ENCODE assay signal across 10 cellular contexts in the genomic region with DNA sequence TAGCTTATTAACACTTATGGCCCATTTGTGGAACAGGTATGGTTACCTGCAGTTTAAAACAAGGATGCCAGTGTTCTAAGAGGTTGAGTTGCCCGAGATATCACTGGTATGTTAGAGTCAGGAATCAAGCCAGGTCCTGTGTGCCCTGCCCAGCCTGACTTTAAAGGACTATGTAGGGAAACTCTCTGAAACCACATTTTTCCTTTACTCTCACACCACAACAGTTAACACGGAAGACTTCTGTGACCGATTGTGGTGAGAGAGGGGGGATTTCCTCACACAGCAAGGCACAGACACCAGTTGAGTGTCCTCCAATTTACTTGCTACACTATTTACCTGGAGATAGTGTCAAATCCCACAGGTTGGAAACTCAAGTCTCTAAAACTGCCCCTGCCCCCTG. TPM values are rescaled to one million over a fixed set of nuclear protein-coding genes. Genes with fewer than 3 reads are reported as not detected.
DNase-seq lines count a peak whose midpoint lies in the region; ATAC-seq and TF ChIP-seq lines count a peak whose summit lies in the region.
"Had no signal": no experiment of that assay in that cellular context is flagged by ENCODE, and none has a peak within 500 bp of the region (broad histone marks: within the 10 kb centered on the region; RNA-seq: fewer than 3 reads in every experiment).

No MANE protein-coding gene starts in this region.

- H3K4me3 Mint-ChIP-seq in activated naive CD8-positive, alpha-beta T cell = peak overlapping the region; percentile 27
- H3K4me3 Mint-ChIP-seq in progenitor cell of endocrine pancreas (ENCODE audit: low read depth) = no peak overlapping the region

- H3K36me3 Mint-ChIP-seq in activated naive CD8-positive, alpha-beta T cell = peaks cover 10% of the 10 kb centered on the region
- peaks cover 33% of the 10 kb centered on the region for H3K36me3 Mint-ChIP-seq in progenitor cell of endocrine pancreas (ENCODE audit: insufficient read depth)

- TF ChIP-seq CTCF in progenitor cell of endocrine pancreas (IDR thresholded peaks at IDR 0.05; ENCODE audit: unreplicated experiment) = no peak

- peak; percentile 24 for ATAC-seq in GM19043 (IDR thresholded peaks at IDR 0.05; ENCODE audit: low read depth, unreplicated experiment)
- ATAC-seq in HG02973 (IDR thresholded peaks at IDR 0.05; ENCODE audit: unreplicated experiment) = peak; percentile 26
- ATAC-seq in GM21515 (IDR thresholded peaks at IDR 0.05; ENCODE audit: unreplicated experiment) = no peak
- no peak for ATAC-seq in GM18873 (IDR thresholded peaks at IDR 0.05; ENCODE audit: low FRiP score, unreplicated experiment)
- ATAC-seq: Right ventricle myocardium inferior had no signal

- no peak for DNase-seq in progenitor cell of endocrine pancreas (ENCODE audit: low spot score, unreplicated experiment)
- DNase-seq in NCI-H128 (lab: John Stamatoyannopoulos, UW; ENCODE audit: unreplicated experiment) = no peak
- DNase-seq in NCI-H526 treated with DMSO at 0.1 percent for 48 hours (lab: John Stamatoyannopoulos, UW) = no peak
- DNase-seq: NCI-H1930 had no signal

- H3K27ac Mint-ChIP-seq in activated naive CD8-positive, alpha-beta T cell = no peak overlapping the region
- peak overlapping the region; percentile 23 for H3K27ac Mint-ChIP-seq in progenitor cell of endocrine pancreas

- H3K27me3 Mint-ChIP-seq in activated naive CD8-positive, alpha-beta T cell = peaks cover 2% of the 10 kb centered on the region
- H3K27me3 Mint-ChIP-seq in progenitor cell of endocrine pancreas = no peaks in the 10 kb centered on the region

- peaks cover 56% of the 10 kb centered on the region for H3K4me1 Mint-ChIP-seq in activated naive CD8-positive, alpha-beta T cell (ENCODE audit: low read depth)
- H3K4me1 Mint-ChIP-seq in progenitor cell of endocrine pancreas (ENCODE audit: low read depth) = peaks cover 13% of the 10 kb centered on the region

- H3K9me3 Mint-ChIP-seq in activated naive CD8-positive, alpha-beta T cell (ENCODE audit: low read depth) = no peaks in the 10 kb centered on the region
- H3K9me3 Mint-ChIP-seq in progenitor cell of endocrine pancreas (ENCODE audit: low read depth) = peaks cover 32% of the 10 kb centered on the region

RNA-seq across cellular contexts. Expression of gene UCK2, which starts 47.8 kb away (rescaled TPM):
- 29.7 and 30.6 TPM in 2 replicates for total RNA-seq in progenitor cell of endocrine pancreas

Comparison
In these comparisons a context has a peak if more than half of its experiments do, and no peak if none do; other contexts are left out.
1. ATAC-seq: peak in GM19043 (single experiment) and HG02973 (single experiment); none in GM21515 (single experiment) and GM18873 (single experiment).